ENCODE assay signal across 14 cellular contexts in genomic region chr11:87437844-87438223, GRCh38.
A peak's percentile ranks its signal among the peaks of the same experiment; 100 is the strongest.
DNase-seq lines count a peak whose midpoint lies in the region; ATAC-seq and TF ChIP-seq lines count a peak whose summit lies in the region.
"Had no signal": no experiment of that assay in that cellular context is flagged by ENCODE, and none has a peak within 500 bp of the region (broad histone marks: within the 10 kb centered on the region; RNA-seq: fewer than 3 reads in every experiment).

No MANE protein-coding gene starts in this region.

- no peak overlapping the region for H2AFZ ChIP-seq in hepatocyte

- H3K27ac ChIP-seq in CD4-positive, alpha-beta memory T cell (ENCODE audit: low read depth, low read length) = no peak overlapping the region
- no peak overlapping the region for H3K27ac ChIP-seq in hepatocyte
- H3K27ac ChIP-seq: HL-60, neutrophil had no signal

- H4K20me1 ChIP-seq in hepatocyte (ENCODE audit: insufficient read depth, poor library complexity, severe bottlenecking) = no peaks in the 10 kb centered on the region

- no peak overlapping the region for H3K4me2 ChIP-seq in hepatocyte

- H3K36me3 Mint-ChIP-seq in CD4-positive, alpha-beta memory T cell = no peaks in the 10 kb centered on the region
- H3K36me3 Mint-ChIP-seq: activated naive CD4-positive, alpha-beta T cell treated with anti-CD3 and anti-CD28 coated beads, Interleukin-2, amount 50 U/mL, for 24 hours had no signal

- no peaks in the 10 kb centered on the region for H3K9me3 ChIP-seq in adipocyte (ENCODE audit: control insufficient read depth, low read length)
- H3K9me3 ChIP-seq in CD4-positive, alpha-beta memory T cell (ENCODE audit: control insufficient read depth in 1 of 2, low read length in 2 of 2) = no peaks in the 10 kb centered on the region
- no peaks in the 10 kb centered on the region for H3K9me3 ChIP-seq in hepatocyte (ENCODE audit: low read depth)
- H3K9me3 ChIP-seq: neutrophil had no signal

- H3K79me2 ChIP-seq in hepatocyte = no peaks in the 10 kb centered on the region

- H3K27me3 ChIP-seq in adipocyte (replicated peaks; ENCODE audit: control insufficient read depth, insufficient read depth, low read length) (no peaks in the 10 kb centered on the region), hepatocyte (no peaks in the 10 kb centered on the region)
- H3K27me3 ChIP-seq in CD4-positive, alpha-beta memory T cell (ENCODE audit: insufficient read depth, low read length) = no peaks in the 10 kb centered on the region
- H3K27me3 ChIP-seq: neutrophil had no signal

- no peaks in the 10 kb centered on the region for H3K9me2 ChIP-seq in hepatocyte (replicated peaks; ENCODE audit: insufficient read depth)

- TF ChIP-seq CTCF in hepatocyte (IDR thresholded peaks at IDR 0.05; ENCODE audit: poor library complexity) = no peak

- CTCF ChIA-PET in CD4-positive, alpha-beta memory T cell (lab: Charles Lee; ENCODE audit: partially characterized antibody) = interaction anchor here (0.7 kb wide), 1 partner anchor 9 kb away, joined by 3 read pairs; no protein-coding TSS in a partner anchor

- no peak overlapping the region for H3K9ac ChIP-seq in adipocyte (ENCODE audit: low read length)

- H3K4me3 ChIP-seq in adipocyte (ENCODE audit: low read length) (no peak overlapping the region), hepatocyte (no peak overlapping the region)
- no peak overlapping the region for H3K4me3 ChIP-seq in CD4-positive, alpha-beta memory T cell (ENCODE audit: low read length in 2 of 2)

- peaks cover 50% of the 10 kb centered on the region for H3K4me1 ChIP-seq in adipocyte (ENCODE audit: control insufficient read depth, insufficient read depth, low read length)
- no peaks in the 10 kb centered on the region for H3K4me1 ChIP-seq in CD4-positive, alpha-beta memory T cell (ENCODE audit: insufficient read depth, low read length)
- no peaks in the 10 kb centered on the region for H3K4me1 ChIP-seq in hepatocyte (ENCODE audit: insufficient read depth)

- H3K36me3 ChIP-seq in adipocyte (ENCODE audit: control insufficient read depth, insufficient read depth, low read length, severe bottlenecking) = no peaks in the 10 kb centered on the region
- no peaks in the 10 kb centered on the region for H3K36me3 ChIP-seq in CD4-positive, alpha-beta memory T cell (ENCODE audit: insufficient read depth, low read length)
- no peaks in the 10 kb centered on the region for H3K36me3 ChIP-seq in hepatocyte (replicated peaks; ENCODE audit: insufficient read depth, low read depth)
- H3K36me3 ChIP-seq: neutrophil had no signal

- H3K4me1 Mint-ChIP-seq in CD4-positive, alpha-beta memory T cell = no peaks in the 10 kb centered on the region
- H3K4me1 Mint-ChIP-seq: activated naive CD4-positive, alpha-beta T cell treated with anti-CD3 and anti-CD28 coated beads, Interleukin-2, amount 50 U/mL, for 24 hours had no signal

- intact Hi-C loops in CD4-positive, alpha-beta memory T cell (cut with micrococcal nuclease) = no loop called here

- POLR2A ChIA-PET in CD4-positive, alpha-beta memory T cell (lab: Charles Lee; ENCODE audit: partially characterized antibody) = no interaction called here

- DNase-seq in ACHN (peak; percentile 80), HS-27A (ENCODE audit: low read depth) (peak; percentile 91), adipocyte (ENCODE audit: low read depth) (peak; percentile 51), hepatic stellate cell (ENCODE audit: low spot score) (peak; percentile 28), hepatocyte (ENCODE audit: low spot score) (no peak)
- no peak for DNase-seq in CD4-positive, alpha-beta memory T cell
- DNase-seq in activated CD4-positive, alpha-beta T cell treated with anti-CD3 and anti-CD28 coated beads for 4 hours = no peak
- DNase-seq: cerebellar nuclear complex, MM.1S, NCI-H2171 had no signal

- H3K27me3 Mint-ChIP-seq in CD4-positive, alpha-beta memory T cell = peaks cover 2 to 3% of the 10 kb centered on the region in 2 donors

- H3K4me3 Mint-ChIP-seq in CD4-positive, alpha-beta memory T cell = no peak overlapping the region
- H3K4me3 Mint-ChIP-seq: activated naive CD4-positive, alpha-beta T cell treated with anti-CD3 and anti-CD28 coated beads, Interleukin-2, amount 50 U/mL, for 24 hours had no signal

- H3K27ac Mint-ChIP-seq in CD4-positive, alpha-beta memory T cell = no peak overlapping the region
- H3K27ac Mint-ChIP-seq: activated naive CD4-positive, alpha-beta T cell treated with anti-CD3 and anti-CD28 coated beads, Interleukin-2, amount 50 U/mL, for 24 hours had no signal

- no peak for ATAC-seq in GM21423 (IDR thresholded peaks at IDR 0.05; ENCODE audit: unreplicated experiment)

- no peaks in the 10 kb centered on the region for H3K9me3 Mint-ChIP-seq in CD4-positive, alpha-beta memory T cell
- H3K9me3 Mint-ChIP-seq: activated naive CD4-positive, alpha-beta T cell treated with anti-CD3 and anti-CD28 coated beads, Interleukin-2, amount 50 U/mL, for 24 hours had no signal

- in situ Hi-C loops in ACHN (cut with HindIII; ENCODE audit: low pct_ligation_motif_present, low pct_unique_long_range_greater_than_20kb, low sequenced_read_pairs) = no loop called here

Comparison
In these comparisons a context has a peak if more than half of its experiments do, and no peak if none do; other contexts are left out.
1. DNase-seq: peak in ACHN (single experiment), HS-27A (single experiment), adipocyte (single experiment) and hepatic stellate cell (single experiment); none in CD4-positive, alpha-beta memory T cell (0 of 5), activated CD4-positive, alpha-beta T cell treated with anti-CD3 and anti-CD28 coated beads for 4 hours (0 of 2) and hepatocyte (single experiment).